9 cellular contexts compared by ENCODE assay signal in genomic region chr11:45900916-45901617, GRCh38. TPM values are rescaled to one million over a fixed set of nuclear protein-coding genes. Genes with fewer than 3 reads are reported as not detected.
DNase-seq lines count a peak whose midpoint lies in the region; ATAC-seq, FAIRE-seq and TF ChIP-seq lines count a peak whose summit lies in the region.
"Had no signal": no experiment of that assay in that cellular context is flagged by ENCODE, and none has a peak within 500 bp of the region (broad histone marks: within the 10 kb centered on the region; RNA-seq: fewer than 3 reads in every experiment).

No MANE protein-coding gene starts in this region.

- TF ChIP-seq CTCF in astrocyte (IDR thresholded peaks at IDR 0.05; ENCODE audit: insufficient read depth, low read depth, low read length) (no peak), stomach (IDR thresholded peaks at IDR 0.05) (no peak), GM13977 (IDR thresholded peaks at IDR 0.05; ENCODE audit: extremely low read depth, insufficient read depth, missing control alignments) (no peak)

- WGBS in stomach, 5 donors = 16 to 20% (median 19%) methylated on average over 8 of the region's 8 CpGs

- DNase-seq in NCI-H2227 (lab: John Stamatoyannopoulos, UW; ENCODE audit: unreplicated experiment) = peak; percentile 20
- no peak for DNase-seq in NCI-H2227 treated with DMSO at 0.1 percent for 48 hours (lab: John Stamatoyannopoulos, UW)
- DNase-seq in astrocyte (ENCODE audit: low read depth) = no peak
- DNase-seq in inferior parietal cortex (ENCODE audit: extremely low spot score) = peak; percentile 55
- no peak for DNase-seq in stomach
- no peak for DNase-seq in GM13977 (ENCODE audit: low spot score)

- H4K20me1 ChIP-seq in astrocyte (ENCODE audit: insufficient read depth, low read length) = peaks cover 14% of the 10 kb centered on the region

- H3K4me3 ChIP-seq in astrocyte (ENCODE audit: insufficient read depth, low read depth, low read length) (peak overlapping the region; percentile 70), stomach (peak overlapping the region; percentile 46 to 63 (median 58))

- H2AFZ ChIP-seq in astrocyte (ENCODE audit: low read depth, low read length) = no peak overlapping the region

- peaks cover 4% of the 10 kb centered on the region for H3K27me3 Mint-ChIP-seq in astrocyte (ENCODE audit: low read depth, unreplicated experiment)

- peak overlapping the region; percentile 87 for H3K9ac ChIP-seq in astrocyte (ENCODE audit: low read length)

- TF ChIP-seq POLR2A in stomach (IDR thresholded peaks at IDR 0.05) = no peak

- H3K27me3 ChIP-seq in astrocyte (ENCODE audit: insufficient read depth, low read length) (no peaks in the 10 kb centered on the region), stomach (peaks cover 0 to 44% (median 13%) of the 10 kb centered on the region in 3 donors)

- ATAC-seq in HG03469 (IDR thresholded peaks at IDR 0.05; ENCODE audit: unreplicated experiment) = no peak
- no peak for ATAC-seq in HG02642 (IDR thresholded peaks at IDR 0.05; ENCODE audit: poor library complexity, unreplicated experiment)

- intact Hi-C loops in stomach (cut with DNase I; ENCODE audit: low total_unique reads) = no loop called here

- H3K9me3 ChIP-seq in astrocyte (ENCODE audit: insufficient read depth, low read depth, low read length) (no peaks in the 10 kb centered on the region), stomach (no peaks in the 10 kb centered on the region)

- H3K4me1 Mint-ChIP-seq in astrocyte (ENCODE audit: low read depth, unreplicated experiment) = peaks cover 6% of the 10 kb centered on the region

- FAIRE-seq in astrocyte (lab: Jason Lieb, UNC) = no peak

- TF ChIP-seq EP300 in stomach (IDR thresholded peaks at IDR 0.05) = no peak

- H3K4me3 Mint-ChIP-seq in astrocyte (ENCODE audit: unreplicated experiment) = peak overlapping the region; percentile 88

- H3K36me3 ChIP-seq in astrocyte (ENCODE audit: insufficient read depth, low read length) = no peaks in the 10 kb centered on the region
- H3K36me3 ChIP-seq in stomach = peaks cover 0 to 37% (median 26%) of the 10 kb centered on the region in 4 donors

- H3K79me2 ChIP-seq in astrocyte (ENCODE audit: insufficient read depth, low read length) = no peaks in the 10 kb centered on the region

- peak overlapping the region; percentile 89 for H3K4me2 ChIP-seq in astrocyte (ENCODE audit: low read length)

- peaks cover 2% of the 10 kb centered on the region for H3K9me3 Mint-ChIP-seq in astrocyte (ENCODE audit: unreplicated experiment)

- peak overlapping the region; percentile 88 for H3K27ac Mint-ChIP-seq in astrocyte (ENCODE audit: unreplicated experiment)

- peaks cover 5% of the 10 kb centered on the region for H3K36me3 Mint-ChIP-seq in astrocyte (ENCODE audit: low read depth, unreplicated experiment)

- peaks cover 18% of the 10 kb centered on the region for H3K4me1 ChIP-seq in astrocyte (ENCODE audit: insufficient read depth, low read length)
- H3K4me1 ChIP-seq in stomach = peaks cover 21 to 48% (median 26%) of the 10 kb centered on the region in 4 donors

- no peak overlapping the region for H3K27ac ChIP-seq in astrocyte (ENCODE audit: low read depth, low read length)
- H3K27ac ChIP-seq in stomach = peak overlapping the region in 3 of 5 donors; percentile 70 to 82 (median 73)

- in situ Hi-C loops in GM13977 (cut with MboI; ENCODE audit: low pct_unique_long_range_greater_than_20kb, low sequenced_read_pairs, unreplicated experiment) = no loop called here

RNA-seq across cellular contexts. Expression of gene FREY1, which starts 6.0 kb away (rescaled TPM):
- total RNA-seq in astrocyte (0.79 and 1.5 TPM in 2 replicates), stomach (1 to 10 TPM in 2 of 5 donors, not detected in 3; 6.7 to 9.9 TPM)
- under 1 TPM in 2 of 3 donors, not detected in 1; 0.33 to 0.50 TPM for polyA plus RNA-seq in stomach

RNA-seq across cellular contexts. Expression of gene MAPK8IP1, which starts 15.6 kb away (rescaled TPM):
- total RNA-seq in astrocyte (13.3 and 14.7 TPM in 2 replicates), stomach (1 to 10 TPM in 4 of 5 donors, not detected in 1; 2.9 to 8.0 (median 6.2) TPM)
- 1 to 10 TPM; 4.9 to 8.3 (median 7.6) TPM for polyA plus RNA-seq in stomach

RNA-seq across cellular contexts. Expression of gene PEX16, which starts 16.6 kb away (rescaled TPM):
- total RNA-seq in astrocyte (25.8 and 25.9 TPM in 2 replicates), stomach (10 to 100 TPM in 4 of 5 donors, 1 to 10 TPM in 1; 9.9 to 72.7 (median 41.9) TPM)
- polyA plus RNA-seq in stomach = 10 to 100 TPM; 35.5 to 44.2 (median 38.5) TPM

RNA-seq across cellular contexts. Expression of gene LARGE2, which starts 21.4 kb away (rescaled TPM):
- total RNA-seq in astrocyte (0.36 and 1.1 TPM in 2 replicates), stomach (10 to 100 TPM in 1 of 5 donors, 1 to 10 TPM in 2, not detected in 2; 4.2 to 11.3 (median 7.6) TPM)
- polyA plus RNA-seq in stomach = 10 to 100 TPM; 13.8 to 45.1 (median 17.4) TPM
- total RNA-seq: glomerular endothelial cell had no signal

RNA-seq across cellular contexts. Expression of gene CRY2, which starts 53.8 kb away (rescaled TPM):
- 14.4 and 16.9 TPM in 2 replicates for total RNA-seq in astrocyte
- total RNA-seq in stomach = 10 to 100 TPM; 20.4 to 45.9 (median 38.4) TPM
- 10 to 100 TPM in 1 of 3 donors, 1 to 10 TPM in 2; 8.2 to 13.3 (median 9.8) TPM for polyA plus RNA-seq in stomach

Comparison
In these comparisons a context has a peak if more than half of its experiments do, and no peak if none do; other contexts are left out.
1. DNase-seq: peak in NCI-H2227 (single experiment) and inferior parietal cortex (single experiment); none in NCI-H2227 treated with DMSO at 0.1 percent for 48 hours (single experiment), astrocyte (single experiment), stomach (single experiment) and GM13977 (single experiment).